ENCODE assay signal across 14 cellular contexts in genomic region chr2:197875736-197876135, GRCh38.
"Had no signal": no experiment of that assay in that cellular context is flagged by ENCODE, and none has a peak within 500 bp of the region (broad histone marks: within the 10 kb centered on the region; RNA-seq: fewer than 3 reads in every experiment).

No MANE protein-coding gene starts in this region.

- H3K27me3 Mint-ChIP-seq: activated CD4-positive, alpha-beta memory T cell treated with anti-CD3 and anti-CD28 coated beads, Interleukin-2, amount 10 ng/mL, durations not matched to agents 7 days and 5 days; activated CD4-positive, alpha-beta T cell treated with anti-CD3 and anti-CD28 coated beads for 36 hours; activated naive CD8-positive, alpha-beta T cell; dendritic cell treated with granulocyte-macrophage colony-stimulating factor and Interleukin-4, amounts not matched to agents 40 ng/mL and 50 ng/mL, for 4 days; stimulated activated naive CD8-positive, alpha-beta T cell treated with anti-CD3 and anti-CD28 coated beads, Interleukin-15, Interleukin-2, amounts not matched to agents 100 ng/mL and 50 ng/mL, for 24 hours had no signal

- H3K27me3 ChIP-seq: right lobe of liver, upper lobe of right lung had no signal

- ATAC-seq: activated CD4-positive, alpha-beta T cell treated with anti-CD3 and anti-CD28 coated beads for 36 hours; activated T-cell treated with anti-CD3 and anti-CD28 coated beads, Interleukin-2, amount 50 U/mL, for 4 hours; effector memory CD8-positive, alpha-beta T cell; psoas muscle; right lobe of liver; upper lobe of right lung had no signal

- H3K4me3 Mint-ChIP-seq: activated CD4-positive, alpha-beta memory T cell treated with anti-CD3 and anti-CD28 coated beads, Interleukin-2, amount 10 ng/mL, durations not matched to agents 7 days and 5 days; activated CD4-positive, alpha-beta T cell treated with anti-CD3 and anti-CD28 coated beads for 36 hours; activated naive CD8-positive, alpha-beta T cell; activated T-cell treated with anti-CD3 and anti-CD28 coated beads, Interleukin-2, amount 50 U/mL, for 4 hours; dendritic cell treated with granulocyte-macrophage colony-stimulating factor and Interleukin-4, amounts not matched to agents 40 ng/mL and 50 ng/mL, for 4 days; effector memory CD8-positive, alpha-beta T cell; nephron; stimulated activated naive CD8-positive, alpha-beta T cell treated with anti-CD3 and anti-CD28 coated beads, Interleukin-15, Interleukin-2, amounts not matched to agents 100 ng/mL and 50 ng/mL, for 24 hours; T-helper 1 cell treated with Interleukin-12 subunit alpha and Interleukin-12 subunit beta and Interleukin-4 antibody, amounts not matched to agents 30 μg/mL and 1 μg/mL, for 36 hours had no signal

- H3K9me3 Mint-ChIP-seq: activated CD4-positive, alpha-beta memory T cell treated with anti-CD3 and anti-CD28 coated beads, Interleukin-2, amount 10 ng/mL, durations not matched to agents 7 days and 5 days; activated T-cell treated with anti-CD3 and anti-CD28 coated beads, Interleukin-2, amount 50 U/mL, for 4 hours; dendritic cell treated with granulocyte-macrophage colony-stimulating factor and Interleukin-4, amounts not matched to agents 40 ng/mL and 50 ng/mL, for 4 days; effector memory CD8-positive, alpha-beta T cell; nephron; stimulated activated naive CD8-positive, alpha-beta T cell treated with anti-CD3 and anti-CD28 coated beads, Interleukin-15, Interleukin-2, amounts not matched to agents 100 ng/mL and 50 ng/mL, for 24 hours; T-helper 1 cell treated with Interleukin-12 subunit alpha and Interleukin-12 subunit beta and Interleukin-4 antibody, amounts not matched to agents 30 μg/mL and 1 μg/mL, for 36 hours had no signal

- H3K27ac Mint-ChIP-seq: activated CD4-positive, alpha-beta memory T cell treated with anti-CD3 and anti-CD28 coated beads, Interleukin-2, amount 10 ng/mL, durations not matched to agents 7 days and 5 days; activated CD4-positive, alpha-beta T cell treated with anti-CD3 and anti-CD28 coated beads for 36 hours; activated naive CD8-positive, alpha-beta T cell; dendritic cell treated with granulocyte-macrophage colony-stimulating factor and Interleukin-4, amounts not matched to agents 40 ng/mL and 50 ng/mL, for 4 days; effector memory CD8-positive, alpha-beta T cell; stimulated activated naive CD8-positive, alpha-beta T cell treated with anti-CD3 and anti-CD28 coated beads, Interleukin-15, Interleukin-2, amounts not matched to agents 100 ng/mL and 50 ng/mL, for 24 hours; T-helper 1 cell treated with Interleukin-12 subunit alpha and Interleukin-12 subunit beta and Interleukin-4 antibody, amounts not matched to agents 30 μg/mL and 1 μg/mL, for 36 hours had no signal

- H3K4me3 ChIP-seq: psoas muscle, right lobe of liver, upper lobe of right lung had no signal

- H3K36me3 Mint-ChIP-seq: activated naive CD8-positive, alpha-beta T cell had no signal

- H3K9me3 ChIP-seq: psoas muscle, right lobe of liver, upper lobe of right lung had no signal

- DNase-seq: activated CD4-positive, alpha-beta memory T cell treated with anti-CD3 and anti-CD28 coated beads, Interleukin-2, amount 10 ng/mL, durations not matched to agents 7 days and 5 days; activated CD4-positive, alpha-beta T cell treated with anti-CD3 and anti-CD28 coated beads for 36 hours; activated effector memory CD4-positive, alpha-beta T cell treated with anti-CD3 and anti-CD28 coated beads, Interleukin-2, amount 50 U/mL, for 16 hours; activated T-cell treated with anti-CD3 and anti-CD28 coated beads, Interleukin-2, amount 50 U/mL, for 4 hours; effector memory CD8-positive, alpha-beta T cell; mesenchymal stem cell; psoas muscle; right lobe of liver; upper lobe of right lung had no signal

- H3K27ac ChIP-seq: psoas muscle, right lobe of liver, upper lobe of right lung had no signal
